ENCODE assay signal across 10 cellular contexts in genomic region chr3:177904661-177905060, GRCh38.
DNase-seq lines count a peak whose midpoint lies in the region; ATAC-seq and TF ChIP-seq lines count a peak whose summit lies in the region.
"Had no signal": no experiment of that assay in that cellular context is flagged by ENCODE, and none has a peak within 500 bp of the region (broad histone marks: within the 10 kb centered on the region; RNA-seq: fewer than 3 reads in every experiment).

No MANE protein-coding gene starts in this region.

- H3K79me2 ChIP-seq in ACC112 (ENCODE audit: control insufficient read depth, insufficient read depth, low read length, unreplicated experiment) (no peaks in the 10 kb centered on the region), PC-3 (ENCODE audit: low read length) (no peaks in the 10 kb centered on the region), Karpas-422 (ENCODE audit: low read length) (no peaks in the 10 kb centered on the region)

- H3K4me2 ChIP-seq in PC-3 (ENCODE audit: low read length): peak overlapping the region; percentile 8; the same call in 1 of the 2 replicates
- no peak overlapping the region for H3K4me2 ChIP-seq in Karpas-422 (ENCODE audit: low read depth, low read length, poor library complexity, severe bottlenecking)

- no TSS peak for BruUV-seq in PC-3 (replicated peaks; lab: Mats Ljungman, UMichigan)

- TF ChIP-seq CTCF in PC-3 (conservative IDR thresholded peaks at IDR 0.05; ENCODE audit: low read depth, low read length) (no peak), coronary artery (IDR thresholded peaks at IDR 0.05) (no peak), nephron (IDR thresholded peaks at IDR 0.05; ENCODE audit: unreplicated experiment in 3 of 3) (no peak)

- H3K9me2 ChIP-seq in PC-3 (replicated peaks; ENCODE audit: low read length): no peaks in the 10 kb centered on the region
- no peaks in the 10 kb centered on the region for H3K9me2 ChIP-seq in Karpas-422 (replicated peaks; ENCODE audit: insufficient read depth, low read length)

- peaks cover 10% of the 10 kb centered on the region for H3K9me3 Mint-ChIP-seq in nephron

- H3K27ac ChIP-seq in ACC112 (ENCODE audit: low read depth, low read length) (peak overlapping the region; percentile 94), PC-3 (ENCODE audit: low read length) (no peak overlapping the region), coronary artery (peak overlapping the region; percentile 8 to 86), Karpas-422 (ENCODE audit: low read length) (no peak overlapping the region)

- H3K36me3 Mint-ChIP-seq in nephron (ENCODE audit: low read depth): peaks cover 11% of the 10 kb centered on the region

- H3F3A ChIP-seq in PC-3 (ENCODE audit: low read length, unreplicated experiment): no peaks in the 10 kb centered on the region

- peak overlapping the region; percentile 79 to 84 (median 80) for H3K27ac Mint-ChIP-seq in nephron
- H3K27ac Mint-ChIP-seq: activated naive CD8-positive, alpha-beta T cell treated with anti-CD3 and anti-CD28 coated beads for 36 hours; stimulated activated naive CD8-positive, alpha-beta T cell treated with anti-CD3 and anti-CD28 coated beads, Interleukin-15, Interleukin-2, amounts not matched to agents 100 ng/mL and 50 ng/mL, for 24 hours had no signal

- 0 out of 2 replicates have a peak, but pooled peaks cover 2% of the 10 kb centered on the region for H3K36me3 ChIP-seq in ACC112 (ENCODE audit: insufficient read depth, low read length)
- H3K36me3 ChIP-seq in PC-3 (ENCODE audit: low read depth, low read length): no peaks in the 10 kb centered on the region
- no peaks in the 10 kb centered on the region for H3K36me3 ChIP-seq in Karpas-422 (ENCODE audit: insufficient read depth, low read length)

- no peaks in the 10 kb centered on the region for H4K20me1 ChIP-seq in PC-3 (ENCODE audit: low read length)
- H4K20me1 ChIP-seq in Karpas-422 (ENCODE audit: insufficient read depth, low read depth, low read length): no peaks in the 10 kb centered on the region

- H3K4me3 ChIP-seq in ACC112 (ENCODE audit: low read depth, low read length) (no peak overlapping the region), PC-3 (ENCODE audit: low read length) (no peak overlapping the region), coronary artery (no peak overlapping the region), Karpas-422 (ENCODE audit: low read length) (no peak overlapping the region)

- CTCF ChIA-PET in PC-3 (lab: Charles Lee): no interaction called here

- no peak overlapping the region for H3K4me3 Mint-ChIP-seq in nephron
- H3K4me3 Mint-ChIP-seq: activated naive CD8-positive, alpha-beta T cell treated with anti-CD3 and anti-CD28 coated beads for 36 hours; stimulated activated naive CD8-positive, alpha-beta T cell treated with anti-CD3 and anti-CD28 coated beads, Interleukin-15, Interleukin-2, amounts not matched to agents 100 ng/mL and 50 ng/mL, for 24 hours had no signal

- H3K4me1 ChIP-seq in ACC112 (ENCODE audit: control insufficient read depth, insufficient read depth, low read length, unreplicated experiment) (peaks cover 34% of the 10 kb centered on the region), PC-3 (ENCODE audit: insufficient read depth, low read length) (peaks cover 22% of the 10 kb centered on the region), Karpas-422 (ENCODE audit: low read length) (no peaks in the 10 kb centered on the region)

- POLR2A ChIA-PET in PC-3 (lab: Charles Lee; ENCODE audit: unreplicated experiment): no interaction called here

- no peak overlapping the region for H3K9ac ChIP-seq in PC-3 (ENCODE audit: low read length)
- H3K9ac ChIP-seq in Karpas-422 (ENCODE audit: low read length): no peak overlapping the region

- ATAC-seq in PC-3 (no peak), HG02870 (IDR thresholded peaks at IDR 0.05; ENCODE audit: unreplicated experiment) (no peak)

- H3K27me3 ChIP-seq in ACC112 (ENCODE audit: insufficient read depth, low read length): no peaks in the 10 kb centered on the region
- no peaks in the 10 kb centered on the region for H3K27me3 ChIP-seq in PC-3 (ENCODE audit: low read length)
- H3K27me3 ChIP-seq in Karpas-422 (ENCODE audit: low read length): no peaks in the 10 kb centered on the region

- H3K27me3 Mint-ChIP-seq in nephron (ENCODE audit: low read depth): no peaks in the 10 kb centered on the region
- H3K27me3 Mint-ChIP-seq: activated naive CD8-positive, alpha-beta T cell treated with anti-CD3 and anti-CD28 coated beads for 36 hours; stimulated activated naive CD8-positive, alpha-beta T cell treated with anti-CD3 and anti-CD28 coated beads, Interleukin-15, Interleukin-2, amounts not matched to agents 100 ng/mL and 50 ng/mL, for 24 hours had no signal

- H2AFZ ChIP-seq in ACC112 (ENCODE audit: low read length, unreplicated experiment): peak overlapping the region; percentile 41
- no peak overlapping the region for H2AFZ ChIP-seq in PC-3 (ENCODE audit: low read length)
- H2AFZ ChIP-seq in Karpas-422 (ENCODE audit: low read length): no peak overlapping the region

- intact Hi-C loops in PC-3 (cut with micrococcal nuclease): no loop called here

- H3K9me3 ChIP-seq in PC-3 (ENCODE audit: low read length) (no peaks in the 10 kb centered on the region), Karpas-422 (ENCODE audit: low read length) (peaks cover 4% of the 10 kb centered on the region; the same call in 1 of the 2 replicates)

- peak; percentile 9 for DNase-seq in PC-3
- no peak for DNase-seq in coronary artery (ENCODE audit: low spot score)
- DNase-seq in stimulated activated CD4-positive, alpha-beta T cell treated with anti-CD3 and anti-CD28 coated beads, Interleukin-2, amount 100 ng/mL, for 24 hours: no peak
- no peak for DNase-seq in iPS-NIHi11 (ENCODE audit: low spot score)
- no peak for DNase-seq in Karpas-422
- DNase-seq: activated naive CD8-positive, alpha-beta T cell treated with anti-CD3 and anti-CD28 coated beads for 36 hours had no signal

- H3K4me1 Mint-ChIP-seq in nephron: peaks cover 46% of the 10 kb centered on the region
- H3K4me1 Mint-ChIP-seq: activated naive CD8-positive, alpha-beta T cell treated with anti-CD3 and anti-CD28 coated beads for 36 hours had no signal

Comparison
In these comparisons a context has a peak if more than half of its experiments do, and no peak if none do; other contexts are left out.
1. H3K27ac ChIP-seq: peak in ACC112 (single experiment) and coronary artery (2 of 2); none in PC-3 (single experiment) and Karpas-422 (single experiment).